Comparison of ENCODE assay signal across 13 cellular contexts in genomic region chr12:92560713-92561542, GRCh38.
DNase-seq lines count a peak whose midpoint lies in the region; ATAC-seq and TF ChIP-seq lines count a peak whose summit lies in the region.
"Had no signal": no experiment of that assay in that cellular context is flagged by ENCODE, and none has a peak within 500 bp of the region (broad histone marks: within the 10 kb centered on the region; RNA-seq: fewer than 3 reads in every experiment).

No MANE protein-coding gene starts in this region.

- H3K4me1 ChIP-seq in stomach = peaks cover 12 to 54% (median 24%) of the 10 kb centered on the region in 4 donors

- DNase-seq in activated T-cell treated with anti-CD3 and anti-CD28 coated beads, Interleukin-2, amount 50 U/mL, for 24 hours = no peak
- DNase-seq in activated T-cell treated with anti-CD3 and anti-CD28 coated beads, Interleukin-2, amount 50 U/mL, for 48 hours = no peak
- DNase-seq in left lobe of liver (ENCODE audit: low spot score) (no peak), stomach (no peak), NCI-H1436 treated with DMSO at 0.1 percent for 48 hours (lab: John Stamatoyannopoulos, UW) (no peak)
- DNase-seq: Caco-2, naive B cell, NCI-H1417 treated with DMSO at 0.1 percent for 48 hours had no signal

- intact Hi-C loops in stomach (cut with DNase I; ENCODE audit: low total_unique reads) = no loop called here

- H3K27me3 ChIP-seq in stomach = no peaks in the 10 kb centered on the region
- H3K27me3 ChIP-seq: upper lobe of left lung had no signal

- no peak for TF ChIP-seq POLR2A in stomach (IDR thresholded peaks at IDR 0.05)

- peaks cover 69% of the 10 kb centered on the region for H3K4me1 Mint-ChIP-seq in activated T-cell treated with anti-CD3 and anti-CD28 coated beads, Interleukin-2, amount 50 U/mL, for 24 hours (ENCODE audit: low read depth)
- H3K4me1 Mint-ChIP-seq in activated T-helper 17 cell treated with anti-CD3 and anti-CD28 coated beads, Interleukin-2, amount 50 U/mL, for 72 hours = peaks cover 33% of the 10 kb centered on the region

- H3K9me3 Mint-ChIP-seq in activated T-cell treated with anti-CD3 and anti-CD28 coated beads, Interleukin-2, amount 50 U/mL, for 24 hours = peaks cover 19% of the 10 kb centered on the region
- H3K9me3 Mint-ChIP-seq in activated T-helper 17 cell treated with anti-CD3 and anti-CD28 coated beads, Interleukin-2, amount 50 U/mL, for 72 hours = peaks cover 15% of the 10 kb centered on the region

- 82 to 86% (median 84%) methylated on average over 6 of the region's 6 CpGs for WGBS in stomach, 5 donors

- H3K27me3 Mint-ChIP-seq in activated T-cell treated with anti-CD3 and anti-CD28 coated beads, Interleukin-2, amount 50 U/mL, for 24 hours = no peaks in the 10 kb centered on the region
- no peaks in the 10 kb centered on the region for H3K27me3 Mint-ChIP-seq in activated T-helper 17 cell treated with anti-CD3 and anti-CD28 coated beads, Interleukin-2, amount 50 U/mL, for 72 hours
- H3K27me3 Mint-ChIP-seq: naive B cell had no signal

- TF ChIP-seq EP300 in stomach (IDR thresholded peaks at IDR 0.05) = no peak

- no peak overlapping the region for H3K4me3 ChIP-seq in stomach
- H3K4me3 ChIP-seq: skin epidermis, upper lobe of left lung had no signal

- H3K27ac ChIP-seq in stomach = peak overlapping the region in 4 of 5 donors; percentile 39 to 79 (median 58)

- ATAC-seq in activated T-helper 17 cell treated with anti-CD3 and anti-CD28 coated beads, Interleukin-2, amount 50 U/mL, for 72 hours (replicated peaks) = peak; percentile 48
- peak; percentile 4 for ATAC-seq in left lobe of liver
- no peak for ATAC-seq in HG02870 (IDR thresholded peaks at IDR 0.05; ENCODE audit: unreplicated experiment)
- no peak for ATAC-seq in GM19455 (IDR thresholded peaks at IDR 0.05; ENCODE audit: unreplicated experiment)

- peak overlapping the region; percentile 64 for H3K27ac Mint-ChIP-seq in activated T-cell treated with anti-CD3 and anti-CD28 coated beads, Interleukin-2, amount 50 U/mL, for 24 hours
- H3K27ac Mint-ChIP-seq in activated T-helper 17 cell treated with anti-CD3 and anti-CD28 coated beads, Interleukin-2, amount 50 U/mL, for 72 hours = peak overlapping the region; percentile 23

- no peak overlapping the region for H3K4me3 Mint-ChIP-seq in activated T-cell treated with anti-CD3 and anti-CD28 coated beads, Interleukin-2, amount 50 U/mL, for 24 hours
- no peak overlapping the region for H3K4me3 Mint-ChIP-seq in activated T-helper 17 cell treated with anti-CD3 and anti-CD28 coated beads, Interleukin-2, amount 50 U/mL, for 72 hours

- H3K9me3 ChIP-seq in stomach = no peaks in the 10 kb centered on the region
- H3K9me3 ChIP-seq: Caco-2, upper lobe of left lung had no signal

- H3K36me3 Mint-ChIP-seq in activated T-cell treated with anti-CD3 and anti-CD28 coated beads, Interleukin-2, amount 50 U/mL, for 24 hours (ENCODE audit: low read depth) = peaks cover 24% of the 10 kb centered on the region
- peaks cover 77% of the 10 kb centered on the region for H3K36me3 Mint-ChIP-seq in activated T-helper 17 cell treated with anti-CD3 and anti-CD28 coated beads, Interleukin-2, amount 50 U/mL, for 72 hours (ENCODE audit: low read depth)
- H3K36me3 Mint-ChIP-seq: naive B cell had no signal

- TF ChIP-seq CTCF in stomach (IDR thresholded peaks at IDR 0.05) = no peak

- no peaks in the 10 kb centered on the region for H3K36me3 ChIP-seq in stomach
- H3K36me3 ChIP-seq: upper lobe of left lung had no signal

Comparison
In these comparisons a context has a peak if more than half of its experiments do, and no peak if none do; other contexts are left out.
1. ATAC-seq: peak in activated T-helper 17 cell treated with anti-CD3 and anti-CD28 coated beads, Interleukin-2, amount 50 U/mL, for 72 hours (single experiment) and left lobe of liver (single experiment); none in HG02870 (single experiment) and GM19455 (single experiment).